ENCODE assay signal across 17 cellular contexts in the genomic region with DNA sequence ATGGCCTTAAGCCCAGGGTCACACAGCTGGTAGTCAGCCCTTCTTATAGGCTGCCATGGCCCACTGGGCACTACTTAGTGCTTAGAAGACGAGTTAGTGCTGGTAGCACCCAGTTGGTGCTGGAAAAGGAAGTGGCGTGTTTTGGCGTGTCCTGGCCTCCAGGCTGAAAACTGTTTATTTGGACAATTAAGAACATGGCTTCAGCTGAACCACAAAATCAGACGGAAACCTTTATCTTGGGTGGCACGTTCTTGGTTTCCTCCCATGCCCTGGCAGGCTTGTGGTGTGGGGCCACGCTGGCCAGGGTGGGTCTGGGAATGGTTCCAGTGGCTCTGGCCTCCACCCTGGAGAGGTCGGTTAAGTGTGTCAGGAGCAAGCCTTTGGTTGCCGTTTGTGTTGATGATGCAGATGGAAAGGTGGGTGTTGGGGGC.
DNase-seq lines count a peak whose midpoint lies in the region; ATAC-seq and TF ChIP-seq lines count a peak whose summit lies in the region.
"Had no signal": no experiment of that assay in that cellular context is flagged by ENCODE, and none has a peak within 500 bp of the region (broad histone marks: within the 10 kb centered on the region; RNA-seq: fewer than 3 reads in every experiment).

No MANE protein-coding gene starts in this region.

- TF ChIP-seq EP300 in stomach (IDR thresholded peaks at IDR 0.05), result no peak

- TF ChIP-seq CTCF in stomach (IDR thresholded peaks at IDR 0.05), result no peak

- H3K36me3 ChIP-seq in stomach, result no peaks in the 10 kb centered on the region
- H3K36me3 ChIP-seq: Peyer's patch had no signal

- intact Hi-C loops in stomach (cut with DNase I; ENCODE audit: low total_unique reads), result no loop called here

- ATAC-seq in HG02571 (IDR thresholded peaks at IDR 0.05; ENCODE audit: unreplicated experiment) (no peak), HG02798 (IDR thresholded peaks at IDR 0.05; ENCODE audit: poor library complexity, unreplicated experiment) (no peak)

- peak overlapping the region in 1 of 5 donors; percentile 1 for H3K27ac ChIP-seq in stomach
- H3K27ac ChIP-seq: Peyer's patch had no signal

- DNase-seq in H4 (ENCODE audit: low spot score), result peak; percentile 90
- peak; percentile 51 for DNase-seq in UCSD-AML1 (lab: John Stamatoyannopoulos, UW; ENCODE audit: unreplicated experiment)
- DNase-seq in fibroblast of gingiva (ENCODE audit: low read depth), result peak; percentile 53
- peak; percentile 61 for DNase-seq in stomach
- no peak for DNase-seq in HuH-7.5 (ENCODE audit: low spot score)
- DNase-seq: activated CD4-positive, alpha-beta T cell treated with anti-CD3 and anti-CD28 coated beads, Interleukin-2, amount 50 U/mL, for 1 hour; activated T-cell treated with anti-CD3 and anti-CD28 coated beads for 4 hours; amygdala; cerebellar nuclear complex; kidney glomerular epithelial cell; NCI-H1436; nucleus accumbens; Peyer's patch; retina; stimulated activated naive CD4-positive, alpha-beta T cell treated with Interleukin-2 at 50 U/mL for 16 hours had no signal

- WGBS in stomach, 5 donors, result 20 to 52% (median 33%) methylated on average over 5 to 8 of the region's 8 CpGs

- no peak overlapping the region for H3K4me3 ChIP-seq in stomach
- H3K4me3 ChIP-seq: Peyer's patch had no signal

- H3K4me1 ChIP-seq in stomach, result peaks cover 39 to 68% (median 57%) of the 10 kb centered on the region in 4 donors

- TF ChIP-seq POLR2A in stomach (IDR thresholded peaks at IDR 0.05), result no peak

- H3K9me3 ChIP-seq in stomach, result no peaks in the 10 kb centered on the region
- H3K9me3 ChIP-seq: Peyer's patch had no signal

- H3K27me3 ChIP-seq in stomach, result no peaks in the 10 kb centered on the region
- H3K27me3 ChIP-seq: Peyer's patch had no signal
